7 cellular contexts compared by ENCODE assay signal in genomic region chr3:122562923-122563716, GRCh38. TPM values are rescaled to one million over a fixed set of nuclear protein-coding genes. Genes with fewer than 3 reads are reported as not detected.
A peak's percentile ranks its signal among the peaks of the same experiment; 100 is the strongest.
DNase-seq lines count a peak whose midpoint lies in the region; ATAC-seq and TF ChIP-seq lines count a peak whose summit lies in the region.

No MANE protein-coding gene starts in this region.

- H3K4me1 ChIP-seq in iPS-20b (ENCODE audit: insufficient read depth, low read length), result peaks cover 4% of the 10 kb centered on the region; the same call in 1 of the 2 replicates

- no peak for ATAC-seq in activated naive CD4-positive, alpha-beta T cell treated with anti-CD3 and anti-CD28 coated beads, Interleukin-2, amount 50 U/mL, for 72 hours
- no peak for ATAC-seq in HG02970 (IDR thresholded peaks at IDR 0.05; ENCODE audit: low FRiP score, unreplicated experiment)

- no peaks in the 10 kb centered on the region for H3K9me3 ChIP-seq in iPS-20b (ENCODE audit: insufficient read depth, low read depth, low read length)

- no peaks in the 10 kb centered on the region for H3K9me3 Mint-ChIP-seq in activated naive CD4-positive, alpha-beta T cell treated with anti-CD3 and anti-CD28 coated beads, Interleukin-2, amount 50 U/mL, for 72 hours

- H3K27me3 ChIP-seq in iPS-20b (ENCODE audit: insufficient read depth, low read length), result peaks cover 19% of the 10 kb centered on the region; the same call in 1 of the 2 replicates

- H3K9ac ChIP-seq in iPS-20b (ENCODE audit: low read depth, low read length), result no peak overlapping the region

- peak overlapping the region; percentile 97 to 100 for H3K27ac Mint-ChIP-seq in activated naive CD4-positive, alpha-beta T cell treated with anti-CD3 and anti-CD28 coated beads, Interleukin-2, amount 50 U/mL, for 72 hours

- H3K36me3 ChIP-seq in iPS-20b (ENCODE audit: insufficient read depth, low read depth, low read length), result no peaks in the 10 kb centered on the region

- DNase-seq in HFF-Myc (ENCODE audit: extremely low read depth, low read depth) (no peak), substantia nigra (lab: John Stamatoyannopoulos, UW) (no peak), superior temporal gyrus (ENCODE audit: extremely low spot score) (no peak), NCI-H1048 (lab: John Stamatoyannopoulos, UW) (no peak)
- no peak for DNase-seq in activated naive CD4-positive, alpha-beta T cell treated with anti-CD3 and anti-CD28 coated beads, Interleukin-2, amount 50 U/mL, for 72 hours (ENCODE audit: low spot score in 2 of 2)

- TF ChIP-seq CTCF in HFF-Myc (IDR thresholded peaks at IDR 0.05; ENCODE audit: low read depth, low read length, missing control alignments), result no peak

- H3K27ac ChIP-seq in iPS-20b (ENCODE audit: low read length) (no peak overlapping the region), substantia nigra (ENCODE audit: low read depth, low read length, poor library complexity, severe bottlenecking) (peak overlapping the region; percentile 84)

- peaks cover 31 to 66% of the 10 kb centered on the region in 2 donors for H3K36me3 Mint-ChIP-seq in activated naive CD4-positive, alpha-beta T cell treated with anti-CD3 and anti-CD28 coated beads, Interleukin-2, amount 50 U/mL, for 72 hours

- H3K4me3 ChIP-seq in HFF-Myc (replicated peaks; ENCODE audit: low read depth, low read length) (peak overlapping the region; percentile 57), iPS-20b (ENCODE audit: low read length) (peak overlapping the region; percentile 79; the same call in 1 of the 2 replicates)

RNA-seq across cellular contexts. Expression of gene PARP9, which starts 1.0 kb away (rescaled TPM):
- total RNA-seq in activated naive CD4-positive, alpha-beta T cell treated with anti-CD3 and anti-CD28 coated beads, Interleukin-2, amount 50 U/mL, for 72 hours, result 10 to 100 TPM; 26.9 to 70.1 TPM

RNA-seq across cellular contexts. Expression of gene DTX3L, which starts 1.0 kb away (rescaled TPM):
- total RNA-seq in activated naive CD4-positive, alpha-beta T cell treated with anti-CD3 and anti-CD28 coated beads, Interleukin-2, amount 50 U/mL, for 72 hours, result 10 to 100 TPM; 30.4 to 65.2 TPM

RNA-seq across cellular contexts. Expression of gene PARP15, which starts 14.3 kb away (rescaled TPM):
- 10 to 100 TPM; 13.8 to 23.5 TPM for total RNA-seq in activated naive CD4-positive, alpha-beta T cell treated with anti-CD3 and anti-CD28 coated beads, Interleukin-2, amount 50 U/mL, for 72 hours

RNA-seq across cellular contexts. Expression of gene KPNA1, which starts 48.4 kb away (rescaled TPM):
- 10 to 100 TPM; 40.3 to 89.5 TPM for total RNA-seq in activated naive CD4-positive, alpha-beta T cell treated with anti-CD3 and anti-CD28 coated beads, Interleukin-2, amount 50 U/mL, for 72 hours
